ENCODE assay signal across 8 cellular contexts in the genomic region with DNA sequence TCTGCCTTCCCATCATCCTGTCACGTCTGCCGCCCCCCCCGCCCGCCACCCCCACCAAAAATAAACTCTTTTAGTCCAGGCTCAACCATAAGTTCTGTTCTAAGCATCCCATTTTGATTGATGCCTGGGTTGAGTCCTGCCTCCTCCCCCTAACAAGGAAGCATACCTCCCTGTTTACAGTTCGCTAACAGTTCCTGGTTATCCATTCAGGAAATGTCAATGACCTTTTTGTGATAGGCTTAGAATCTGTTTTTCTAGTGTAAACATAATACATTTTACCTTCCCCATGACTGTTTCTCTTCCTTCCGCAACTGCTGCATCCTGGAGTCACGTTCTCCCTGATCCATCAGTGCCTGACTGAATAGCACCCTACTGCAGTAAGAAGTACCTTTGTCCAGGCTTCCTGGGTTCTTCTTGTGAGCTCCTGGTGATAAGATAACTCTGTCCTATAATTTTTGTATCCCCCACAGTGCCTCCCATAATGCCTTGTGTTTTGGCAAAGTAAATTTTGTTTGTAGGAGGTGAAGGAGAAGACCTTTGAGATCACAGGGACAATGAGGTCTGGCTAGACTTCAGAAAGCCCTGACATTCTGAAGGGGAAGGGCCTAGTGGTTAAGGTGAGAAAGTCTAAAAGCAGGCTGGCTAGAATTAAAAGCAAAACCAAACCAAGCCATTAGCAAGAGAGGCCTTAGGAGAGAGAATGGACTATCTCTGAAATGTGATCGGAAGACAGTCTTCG. TPM values are rescaled to one million over a fixed set of nuclear protein-coding genes. Genes with fewer than 3 reads are reported as not detected.
DNase-seq lines count a peak whose midpoint lies in the region; ATAC-seq and TF ChIP-seq lines count a peak whose summit lies in the region.

No MANE protein-coding gene starts in this region.

- H3K9me3 ChIP-seq in lung (ENCODE audit: control insufficient read depth in 2 of 2, insufficient read depth in 1 of 2, low read length in 1 of 2), result no peaks in the 10 kb centered on the region

- DNase-seq in lung (ENCODE audit: low spot score) (no peak), KBM-7 (no peak), NCI-H526 (lab: John Stamatoyannopoulos, UW) (no peak)

- H3K27ac ChIP-seq in angular gyrus (ENCODE audit: low read depth, low read length) (peak overlapping the region; percentile 76), lung (ENCODE audit: low read depth in 1 of 2, low read length in 1 of 2) (peak overlapping the region; percentile 92 to 95), urinary bladder (ENCODE audit: low read depth) (peak overlapping the region; percentile 75)

- H3K27me3 ChIP-seq in lung (ENCODE audit: control insufficient read depth, insufficient read depth), result no peaks in the 10 kb centered on the region

- no peak for TF ChIP-seq CTCF in lung (IDR thresholded peaks at IDR 0.05; ENCODE audit: control extremely low read depth, extremely low read depth)

- peak; percentile 45 for ATAC-seq in HG03066 (IDR thresholded peaks at IDR 0.05; ENCODE audit: low read depth, unreplicated experiment)
- peak; percentile 55 for ATAC-seq in lung (ENCODE audit: insufficient read depth, low FRiP score)
- no peak for ATAC-seq in GM19452 (IDR thresholded peaks at IDR 0.05; ENCODE audit: unreplicated experiment)

- peaks cover 24 to 39% of the 10 kb centered on the region in 2 donors for H3K4me1 ChIP-seq in lung (ENCODE audit: control insufficient read depth in 2 of 2, insufficient read depth in 2 of 2, low read length in 2 of 2)
- H3K4me1 ChIP-seq in urinary bladder (ENCODE audit: insufficient read depth), result peaks cover 7% of the 10 kb centered on the region

- 50 to 69% methylated on average over 9 of the region's 9 CpGs for WGBS in lung, 2 donors
- WGBS in urinary bladder, result 51% methylated on average over 9 of the region's 9 CpGs

- H3K36me3 ChIP-seq in lung (ENCODE audit: control insufficient read depth in 2 of 2, insufficient read depth in 2 of 2, low read length in 2 of 2), result peaks cover 0 to under 1% of the 10 kb centered on the region in 2 donors
- H3K36me3 ChIP-seq in urinary bladder (ENCODE audit: insufficient read depth), result no peaks in the 10 kb centered on the region

- in situ Hi-C loops in KBM-7 (cut with MboI; ENCODE audit: low pct_unique_long_range_greater_than_20kb, low sequenced_read_pairs), result loop anchor here (10.0 kb wide), 1 partner anchor 71 kb away; a partner anchor contains a TSS

- H3K4me3 ChIP-seq in GM08714 (ENCODE audit: low read length) (peak overlapping the region; percentile 55; the same call in 1 of the 2 replicates), lung (no peak overlapping the region), urinary bladder (ENCODE audit: low read depth, low read length) (no peak overlapping the region)

RNA-seq across cellular contexts. Expression of a gene that starts 7.3 kb away (rescaled TPM):
- total RNA-seq in lung, result 10 to 100 TPM; 22.8 to 36.0 TPM
- polyA plus RNA-seq in lung, result 10 to 100 TPM; 15.9 to 16.6 TPM
- total RNA-seq in urinary bladder, result 9.9 TPM
- 36.6 TPM for polyA plus RNA-seq in urinary bladder

RNA-seq across cellular contexts. Expression of a gene that starts 27.4 kb away (rescaled TPM):
- total RNA-seq in lung (1 to 10 TPM; 1.9 to 8.8 TPM), urinary bladder (not detected)
- polyA plus RNA-seq in lung (1 to 10 TPM; 3.7 to 9.9 TPM), urinary bladder (2.5 TPM)

RNA-seq across cellular contexts. Expression of a gene that starts 39.6 kb away (rescaled TPM):
- total RNA-seq in lung, result 100 to 1,000 TPM in 1 of 2 donors, 10 to 100 TPM in 1; 38.1 to 109 TPM
- polyA plus RNA-seq in lung, result 100 to 1,000 TPM in 1 of 2 donors, 10 to 100 TPM in 1; 81.7 to 103 TPM
- total RNA-seq in urinary bladder, result 13.7 TPM
- polyA plus RNA-seq in urinary bladder, result 33.0 TPM

RNA-seq across cellular contexts. Expression of a gene that starts 39.8 kb away (rescaled TPM):
- total RNA-seq in lung (1 to 10 TPM in 1 of 2 donors, under 1 TPM in 1; 0.25 to 1.3 TPM), urinary bladder (1.6 TPM)
- polyA plus RNA-seq in lung (under 1 TPM; 0.30 to 0.35 TPM), urinary bladder (0.57 TPM)

RNA-seq across cellular contexts. Expression of a gene that starts 55.9 kb away (rescaled TPM):
- total RNA-seq in lung (100 to 1,000 TPM in 1 of 2 donors, 10 to 100 TPM in 1; 53.6 to 105 TPM), urinary bladder (124 TPM)
- polyA plus RNA-seq in lung (10 to 100 TPM; 48.4 to 73.5 TPM), urinary bladder (89.5 TPM)
